Comparison of ENCODE assay signal across 8 cellular contexts in genomic region chr6:132805548-132805947, GRCh38. TPM values are rescaled to one million over a fixed set of nuclear protein-coding genes. Genes with fewer than 3 reads are reported as not detected.
"Had no signal": no experiment of that assay in that cellular context is flagged by ENCODE, and none has a peak within 500 bp of the region (broad histone marks: within the 10 kb centered on the region; RNA-seq: fewer than 3 reads in every experiment).

No MANE protein-coding gene starts in this region.

- H3K9ac ChIP-seq: KMS-11 had no signal

- DNase-seq: IMR-90, KBM-7, KG1 had no signal

- FAIRE-seq: HepG2, HTR-8/SVneo had no signal

- ATAC-seq: HepG2 had no signal

- H3K4me2 ChIP-seq: KMS-11 had no signal

- H3K27ac ChIP-seq: HL-60, KMS-11 had no signal

RNA-seq across cellular contexts. Expression of gene VNN2, which starts 47.8 kb away (rescaled TPM):
- total RNA-seq: HT-29, IMR-90 had no signal
- polyA plus RNA-seq: IMR-90 had no signal
